8 cellular contexts compared by ENCODE assay signal in genomic region chr16:88430524-88431446, GRCh38. TPM values are rescaled to one million over a fixed set of nuclear protein-coding genes. Genes with fewer than 3 reads are reported as not detected.
DNase-seq lines count a peak whose midpoint lies in the region; ATAC-seq and TF ChIP-seq lines count a peak whose summit lies in the region.

No MANE protein-coding gene starts in this region.

- peak overlapping the region; percentile 53 for H3K9ac ChIP-seq in mesendoderm (ENCODE audit: low read length)

- no peak overlapping the region for H2BK5ac ChIP-seq in mesendoderm (ENCODE audit: low read length)

- intact Hi-C loops in body of pancreas (cut with DNase I), result no loop called here

- H3K27me3 ChIP-seq in body of pancreas (peaks cover 0 to 16% of the 10 kb centered on the region in 2 donors), mesendoderm (ENCODE audit: insufficient read depth, low read length, poor library complexity) (no peaks in the 10 kb centered on the region), tibial nerve (peaks cover 0 to 24% of the 10 kb centered on the region in 2 donors)

- no peak overlapping the region for H2AK5ac ChIP-seq in mesendoderm (ENCODE audit: low read length)

- peak overlapping the region in 2 of 4 donors; percentile 14 to 17 for H3K27ac ChIP-seq in body of pancreas
- no peak overlapping the region for H3K27ac ChIP-seq in mesendoderm (ENCODE audit: low read depth, low read length)
- H3K27ac ChIP-seq in tibial nerve, result peak overlapping the region in 3 of 4 donors; percentile 49 to 77 (median 73)

- peak overlapping the region; percentile 27 for H3K4me2 ChIP-seq in mesendoderm (ENCODE audit: low read length)

- H4K5ac ChIP-seq in mesendoderm (ENCODE audit: low read length), result no peak overlapping the region

- H3K4me1 ChIP-seq in body of pancreas, result peaks cover 12% of the 10 kb centered on the region
- no peaks in the 10 kb centered on the region for H3K4me1 ChIP-seq in mesendoderm (ENCODE audit: control insufficient read depth, low read depth, low read length)
- H3K4me1 ChIP-seq in tibial nerve, result peaks cover 0 to 28% (median 2%) of the 10 kb centered on the region in 4 donors

- DNase-seq in T-helper 2 cell, result peak in 3 of 5 experiments; percentile 13 to 32 (median 22)
- peak in 1 of 4 donors; percentile 29 for DNase-seq in body of pancreas
- DNase-seq in mesendoderm, result no peak
- no peak for DNase-seq in tibial nerve (ENCODE audit: low spot score in 2 of 2)
- DNase-seq in NCI-H2029 (lab: John Stamatoyannopoulos, UW), result no peak

- peak overlapping the region; percentile 73 for H3K56ac ChIP-seq in mesendoderm (ENCODE audit: low read length)

- peak overlapping the region; percentile 15 for H3K18ac ChIP-seq in mesendoderm (ENCODE audit: low read length)

- ATAC-seq in GM19463 (IDR thresholded peaks at IDR 0.05; ENCODE audit: unreplicated experiment) (peak; percentile 57), body of pancreas (peak; percentile 28), GM21360 (IDR thresholded peaks at IDR 0.05; ENCODE audit: unreplicated experiment) (no peak), GM21723 (IDR thresholded peaks at IDR 0.05; ENCODE audit: unreplicated experiment) (no peak)

- H3K4me3 ChIP-seq in body of pancreas (peak overlapping the region in 1 of 2 donors; percentile 17), mesendoderm (ENCODE audit: low read length) (no peak overlapping the region), tibial nerve (peak overlapping the region; percentile 19 to 58 (median 38))

- H3K4ac ChIP-seq in mesendoderm (ENCODE audit: low read depth, low read length), result no peak overlapping the region

- no peak overlapping the region for H2BK15ac ChIP-seq in mesendoderm (replicated peaks; ENCODE audit: low read depth)

- TF ChIP-seq EP300 in tibial nerve (IDR thresholded peaks at IDR 0.05), result no peak

- WGBS in body of pancreas, 2 donors, result 15% methylated on average over 75 of the region's 80 CpGs; no CpG with 5 or more reads in 1 of the 2 donors
- no CpG with 5 or more reads among the region's 80 CpGs for WGBS in mesendoderm (ENCODE audit: extremely low coverage, insufficient coverage, low lambda C conversion rate)
- 38 to 53% methylated on average over 6 to 64 of the region's 80 CpGs for WGBS in tibial nerve, 2 donors

- TF ChIP-seq POLR2A in body of pancreas (IDR thresholded peaks at IDR 0.05) (peak in 1 of 3 donors; percentile 26), tibial nerve (IDR thresholded peaks at IDR 0.05) (no peak)

- no peaks in the 10 kb centered on the region for H3K79me1 ChIP-seq in mesendoderm (ENCODE audit: low read length)

- H3K23ac ChIP-seq in mesendoderm (ENCODE audit: low read length), result no peak overlapping the region

- no peak overlapping the region for H4K8ac ChIP-seq in mesendoderm (ENCODE audit: low read depth, low read length)

- H3K36me3 ChIP-seq in body of pancreas (replicated peaks in 1 of 2; ENCODE audit: insufficient read depth in 1 of 2, low read depth in 2 of 2) (no peaks in the 10 kb centered on the region), mesendoderm (ENCODE audit: control insufficient read depth, insufficient read depth, low read length) (no peaks in the 10 kb centered on the region), tibial nerve (no peaks in the 10 kb centered on the region)

- H2BK120ac ChIP-seq in mesendoderm (ENCODE audit: low read depth, low read length), result no peak overlapping the region

- H3K79me2 ChIP-seq in mesendoderm (ENCODE audit: control insufficient read depth, insufficient read depth, low read length), result no peaks in the 10 kb centered on the region

- TF ChIP-seq CTCF in body of pancreas (IDR thresholded peaks at IDR 0.05), result no peak
- no peak for TF ChIP-seq CTCF in tibial nerve (IDR thresholded peaks at IDR 0.05)

- no peaks in the 10 kb centered on the region for H3K9me3 ChIP-seq in body of pancreas
- H3K9me3 ChIP-seq in tibial nerve, result no peaks in the 10 kb centered on the region

RNA-seq across cellular contexts. Expression of gene ZFPM1, which starts 22.3 kb away (rescaled TPM):
- 10 to 100 TPM; 10.9 to 11.4 TPM for total RNA-seq in body of pancreas
- 2.5 TPM for polyA plus RNA-seq in mesendoderm (2013, experiment 1 of 2)
- 2.5 TPM for polyA plus RNA-seq in mesendoderm (2013, experiment 2 of 2)
- 1 to 10 TPM in 1 of 4 donors, under 1 TPM in 3; 0.44 to 1.2 (median 0.71) TPM for total RNA-seq in tibial nerve

RNA-seq across cellular contexts. Expression of gene ZNF469, which starts 48.0 kb away (rescaled TPM):
- total RNA-seq in body of pancreas (1 to 10 TPM in 1 of 2 donors, under 1 TPM in 1; 0.99 to 1.0 TPM), tibial nerve (1 to 10 TPM in 3 of 4 donors, under 1 TPM in 1; 0.87 to 1.8 (median 1.1) TPM)
- polyA plus RNA-seq in mesendoderm (2013, experiment 1 of 2), result 0.67 TPM
- polyA plus RNA-seq in mesendoderm (2013, experiment 2 of 2), result 0.63 TPM

Comparison
In these comparisons a context has a peak if more than half of its experiments do, and no peak if none do; other contexts are left out.
1. ATAC-seq: peak in GM19463 (single experiment) and body of pancreas (single experiment); none in GM21360 (single experiment) and GM21723 (single experiment).
2. DNase-seq: peak in T-helper 2 cell (3 of 5); none in mesendoderm (single experiment), tibial nerve (0 of 2) and NCI-H2029 (single experiment).
3. RNA of gene ZFPM1, which starts 22.3 kb away (total RNA-seq): 10.9 to 11.4 TPM in body of pancreas; 0.44 to 1.2 TPM in tibial nerve; every median in the first group is over 4 times any median in the second.